ENCODE assay signal across 16 cellular contexts in genomic region chr19:3333020-3333583, GRCh38. TPM values are rescaled to one million over a fixed set of nuclear protein-coding genes. Genes with fewer than 3 reads are reported as not detected.
A peak's percentile ranks its signal among the peaks of the same experiment; 100 is the strongest.
DNase-seq lines count a peak whose midpoint lies in the region; TF ChIP-seq lines count a peak whose summit lies in the region.
"Had no signal": no experiment of that assay in that cellular context is flagged by ENCODE, and none has a peak within 500 bp of the region (broad histone marks: within the 10 kb centered on the region; RNA-seq: fewer than 3 reads in every experiment).

No MANE protein-coding gene starts in this region.

- no peaks in the 10 kb centered on the region for H3K9me3 Mint-ChIP-seq in activated naive CD4-positive, alpha-beta T cell treated with anti-CD3 and anti-CD28 coated beads, Interleukin-2, amount 50 U/mL, for 24 hours

- H3K36me3 ChIP-seq in ascending aorta (no peaks in the 10 kb centered on the region), muscle layer of colon (ENCODE audit: insufficient read depth, low read length) (no peaks in the 10 kb centered on the region), transverse colon (no peaks in the 10 kb centered on the region), MM.1S (replicated peaks; ENCODE audit: insufficient read depth, low read length) (no peaks in the 10 kb centered on the region)
- H3K36me3 ChIP-seq: MG63 had no signal

- no peak for TF ChIP-seq EP300 in transverse colon (IDR thresholded peaks at IDR 0.05; ENCODE audit: low read depth)

- in situ Hi-C loops in transverse colon (cut with MboI; ENCODE audit: low pct_ligation_motif_present in 1 of 4, low pct_unique_long_range_greater_than_20kb in 1 of 4, low sequenced_read_pairs in 3 of 4) = no loop called here

- no peaks in the 10 kb centered on the region for H3K4me1 Mint-ChIP-seq in activated naive CD4-positive, alpha-beta T cell treated with anti-CD3 and anti-CD28 coated beads, Interleukin-2, amount 50 U/mL, for 24 hours

- H3K9ac ChIP-seq in muscle layer of colon (ENCODE audit: low read length) (no peak overlapping the region), MM.1S (ENCODE audit: low read length) (no peak overlapping the region)

- no peaks in the 10 kb centered on the region for H3F3A ChIP-seq in MM.1S (ENCODE audit: insufficient read depth, low read length)

- no peaks in the 10 kb centered on the region for H3K36me3 Mint-ChIP-seq in activated naive CD4-positive, alpha-beta T cell treated with anti-CD3 and anti-CD28 coated beads, Interleukin-2, amount 50 U/mL, for 24 hours

- H3K4me2 ChIP-seq in MM.1S (ENCODE audit: low read depth, low read length) = no peak overlapping the region

- intact Hi-C loops in ascending aorta (cut with DNase I) (no loop called here), transverse colon (cut with DNase I; ENCODE audit: low total_unique reads) (no loop called here)

- no peaks in the 10 kb centered on the region for H4K20me1 ChIP-seq in MM.1S (ENCODE audit: insufficient read depth, low read length)

- no peak for TF ChIP-seq CTCF in ascending aorta (IDR thresholded peaks at IDR 0.05)
- no peak for TF ChIP-seq CTCF in transverse colon (IDR thresholded peaks at IDR 0.05)
- TF ChIP-seq CTCF in MM.1S (IDR thresholded peaks at IDR 0.05; ENCODE audit: low read length) = no peak

- no peaks in the 10 kb centered on the region for H3K9me3 ChIP-seq in ascending aorta
- no peaks in the 10 kb centered on the region for H3K9me3 ChIP-seq in muscle layer of colon (ENCODE audit: low read length)
- no peaks in the 10 kb centered on the region for H3K9me3 ChIP-seq in transverse colon
- no peaks in the 10 kb centered on the region for H3K9me3 ChIP-seq in MM.1S (replicated peaks; ENCODE audit: insufficient read depth, low read length)
- H3K9me3 ChIP-seq: MG63 had no signal

- no peaks in the 10 kb centered on the region for H3K27me3 ChIP-seq in ascending aorta
- no peaks in the 10 kb centered on the region for H3K27me3 ChIP-seq in muscle layer of colon (ENCODE audit: control insufficient read depth in 1 of 2, insufficient read depth in 2 of 2, low read length in 2 of 2)
- H3K27me3 ChIP-seq in transverse colon = no peaks in the 10 kb centered on the region
- H3K27me3 ChIP-seq in MM.1S (replicated peaks; ENCODE audit: insufficient read depth, low read length) = peaks cover 93% of the 10 kb centered on the region
- H3K27me3 ChIP-seq: MG63 had no signal

- H3K27ac ChIP-seq in ascending aorta (peak overlapping the region; percentile 1 to 12), muscle layer of colon (ENCODE audit: low read depth, low read length) (peak overlapping the region; percentile 19), transverse colon (peak overlapping the region; percentile 36 to 97 (median 94)), MM.1S (ENCODE audit: low read length) (no peak overlapping the region)

- no peak overlapping the region for H3K4me3 Mint-ChIP-seq in activated naive CD4-positive, alpha-beta T cell treated with anti-CD3 and anti-CD28 coated beads, Interleukin-2, amount 50 U/mL, for 24 hours

- no peak overlapping the region for H3K4me3 ChIP-seq in ascending aorta
- no peak overlapping the region for H3K4me3 ChIP-seq in muscle layer of colon (ENCODE audit: low read depth in 1 of 2, low read length in 2 of 2)
- H3K4me3 ChIP-seq in transverse colon = no peak overlapping the region
- no peak overlapping the region for H3K4me3 ChIP-seq in MM.1S (ENCODE audit: low read length)
- H3K4me3 ChIP-seq: MG63 had no signal

- no peak for DNase-seq in activated naive CD4-positive, alpha-beta T cell (lab: John Stamatoyannopoulos, UW)
- DNase-seq in ascending aorta (ENCODE audit: low spot score in 2 of 2) (no peak), transverse colon (no peak), globus pallidus (ENCODE audit: low spot score) (no peak), MM.1S (no peak), DMS114 treated with DMSO at 0.1 percent for 48 hours (lab: John Stamatoyannopoulos, UW; ENCODE audit: unreplicated experiment) (no peak)
- DNase-seq: 8988T, C1 segment of cervical spinal cord, MG63, NCI-H1105, NCI-H1694 treated with DMSO at 0.1 percent for 48 hours, NCI-H446, NCI-H748 treated with DMSO at 0.1 percent for 48 hours, SHP77 had no signal

- no peaks in the 10 kb centered on the region for H3K79me2 ChIP-seq in MM.1S (ENCODE audit: low read length)

- no peak for TF ChIP-seq POLR2A in transverse colon (IDR thresholded peaks at IDR 0.05)

- peaks cover 16 to 40% of the 10 kb centered on the region in 2 donors for H3K4me1 ChIP-seq in ascending aorta
- peaks cover 39% of the 10 kb centered on the region for H3K4me1 ChIP-seq in muscle layer of colon (ENCODE audit: insufficient read depth, low read length)
- peaks cover 34 to 43% (median 35%) of the 10 kb centered on the region in 4 donors for H3K4me1 ChIP-seq in transverse colon
- H3K4me1 ChIP-seq in MM.1S (ENCODE audit: low read length) = no peaks in the 10 kb centered on the region

- no peaks in the 10 kb centered on the region for H3K9me2 ChIP-seq in MM.1S (replicated peaks; ENCODE audit: insufficient read depth, low read length)

- peak overlapping the region; percentile 74 for H3K27ac Mint-ChIP-seq in activated naive CD4-positive, alpha-beta T cell treated with anti-CD3 and anti-CD28 coated beads, Interleukin-2, amount 50 U/mL, for 24 hours

- H3K27me3 Mint-ChIP-seq in activated naive CD4-positive, alpha-beta T cell treated with anti-CD3 and anti-CD28 coated beads, Interleukin-2, amount 50 U/mL, for 24 hours = no peaks in the 10 kb centered on the region

- WGBS in transverse colon (ENCODE audit: low coverage in 1 of 2), 2 donors = 58 to 60% methylated on average over 1 to 4 of the region's 4 CpGs

- no peak overlapping the region for H2AFZ ChIP-seq in MM.1S (ENCODE audit: low read length)

RNA-seq across cellular contexts. Expression of gene NFIC, which starts 33.3 kb away (rescaled TPM):
- total RNA-seq in ascending aorta (194 TPM), transverse colon (100 to 1,000 TPM in 1 of 4 donors, 10 to 100 TPM in 3; 39.9 to 145 (median 68.1) TPM)
